In genomic region chr2:239401450-239402227, GRCh38 we compare ENCODE assay signal across 1 cellular context.
A peak's percentile ranks its signal among the peaks of the same experiment; 100 is the strongest.
TF ChIP-seq lines count a peak whose summit lies in the region.

No MANE protein-coding gene starts in this region.

TF ChIP-seq in HepG2, 621 proteins besides CTCF, POLR2A, EP300 and RAD21 (continued from another document and continues in another):
- TF ChIP-seq AHDC1 (CRISPR knock-in tag; IDR thresholded peaks at IDR 0.05; ENCODE audit: borderline replicate concordance) (0 out of 2 replicates have a peak, but pooled peaks have one; percentile 83), SOX5 (CRISPR knock-in tag; IDR thresholded peaks at IDR 0.05; ENCODE audit: borderline replicate concordance) (peak; percentile 71), HOXA5 (CRISPR knock-in tag; IDR thresholded peaks at IDR 0.05) (peak; percentile 94), HIVEP1 (CRISPR knock-in tag; IDR thresholded peaks at IDR 0.05) (peak; percentile 90), ZXDC (CRISPR knock-in tag; IDR thresholded peaks at IDR 0.05) (peak; percentile 96), RBM22 (optimal IDR thresholded peaks at IDR 0.05; ENCODE audit: low read length) (peak; percentile 63), ZUFSP (CRISPR knock-in tag; IDR thresholded peaks at IDR 0.05; ENCODE audit: borderline replicate concordance) (no peak), TAF1 (CRISPR knock-in tag; IDR thresholded peaks at IDR 0.05) (peak; percentile 100), NCOA5 (CRISPR knock-in tag; IDR thresholded peaks at IDR 0.05) (peak; percentile 74; the same call in 1 of the 2 replicates), GZF1 (CRISPR knock-in tag; IDR thresholded peaks at IDR 0.05) (peak; percentile 92; the same call in 1 of the 2 replicates), POLR2G (IDR thresholded peaks at IDR 0.05; ENCODE audit: low read depth, low read length) (peak; percentile 98), ZSCAN9 (CRISPR knock-in tag; IDR thresholded peaks at IDR 0.05; ENCODE audit: borderline replicate concordance) (peak; percentile 96), ZSCAN30 (CRISPR knock-in tag; IDR thresholded peaks at IDR 0.05) (no peak; the same call in 1 of the 2 replicates), ZNF687 (CRISPR knock-in tag; IDR thresholded peaks at IDR 0.05) (peak; percentile 100), ZNF674 (CRISPR knock-in tag; IDR thresholded peaks at IDR 0.05; ENCODE audit: low read depth) (peak; percentile 95), ZNF446 (CRISPR knock-in tag; IDR thresholded peaks at IDR 0.05) (peak; percentile 99), MIXL1 (CRISPR knock-in tag; IDR thresholded peaks at IDR 0.05) (peak; percentile 72), DR1 (CRISPR knock-in tag; IDR thresholded peaks at IDR 0.05) (peak; percentile 96), SATB2 (CRISPR knock-in tag; IDR thresholded peaks at IDR 0.05) (peak; percentile 81; the same call in 1 of the 2 replicates), HBP1 (CRISPR knock-in tag; IDR thresholded peaks at IDR 0.05; ENCODE audit: low read depth) (peak; percentile 25; the same call in 1 of the 2 replicates), MAFF (IDR thresholded peaks at IDR 0.05; ENCODE audit: low read depth, low read length) (no peak), ZMYM3 (CRISPR knock-in tag; IDR thresholded peaks at IDR 0.05) (peak; percentile 60; the same call in 1 of the 2 replicates), ZNF563 (CRISPR knock-in tag; IDR thresholded peaks at IDR 0.05) (peak; percentile 100), NR3C1 (CRISPR knock-in tag; IDR thresholded peaks at IDR 0.05) (0 out of 2 replicates have a peak, but pooled peaks have one; percentile 19), ATF7-NPFF (CRISPR knock-in tag; IDR thresholded peaks at IDR 0.05; ENCODE audit: low read depth) (peak; percentile 99), FOXO4 (CRISPR knock-in tag; conservative IDR thresholded peaks at IDR 0.05) (0 out of 2 replicates have a peak, but pooled peaks have one; percentile 94), ONECUT2 (CRISPR knock-in tag; IDR thresholded peaks at IDR 0.05) (peak; percentile 51; the same call in 1 of the 2 replicates), CREM (IDR thresholded peaks at IDR 0.05) (no peak; the same call in 1 of the 2 replicates), CREM (CRISPR knock-in tag; IDR thresholded peaks at IDR 0.05) (no peak), ZNF580 (CRISPR knock-in tag; IDR thresholded peaks at IDR 0.05; ENCODE audit: borderline replicate concordance, low read depth) (peak; percentile 95; the same call in 1 of the 2 replicates), ZNF234 (CRISPR knock-in tag; conservative IDR thresholded peaks at IDR 0.05) (no peak), ZNF709 (CRISPR knock-in tag; IDR thresholded peaks at IDR 0.05) (peak; percentile 99), GFI1 (CRISPR knock-in tag; IDR thresholded peaks at IDR 0.05; ENCODE audit: borderline replicate concordance) (peak; percentile 89; the same call in 1 of the 2 replicates), ARID4A (CRISPR knock-in tag; IDR thresholded peaks at IDR 0.05; ENCODE audit: borderline replicate concordance) (peak; percentile 97), ZNF576 (CRISPR knock-in tag; IDR thresholded peaks at IDR 0.05) (peak; percentile 85), ZFYVE20 (CRISPR knock-in tag; IDR thresholded peaks at IDR 0.05; ENCODE audit: borderline replicate concordance, low read depth) (peak; percentile 99), YEATS2 (CRISPR knock-in tag; IDR thresholded peaks at IDR 0.05; ENCODE audit: borderline replicate concordance) (peak; percentile 91)
